Comparison of ENCODE assay signal across 16 cellular contexts in the genomic region with DNA sequence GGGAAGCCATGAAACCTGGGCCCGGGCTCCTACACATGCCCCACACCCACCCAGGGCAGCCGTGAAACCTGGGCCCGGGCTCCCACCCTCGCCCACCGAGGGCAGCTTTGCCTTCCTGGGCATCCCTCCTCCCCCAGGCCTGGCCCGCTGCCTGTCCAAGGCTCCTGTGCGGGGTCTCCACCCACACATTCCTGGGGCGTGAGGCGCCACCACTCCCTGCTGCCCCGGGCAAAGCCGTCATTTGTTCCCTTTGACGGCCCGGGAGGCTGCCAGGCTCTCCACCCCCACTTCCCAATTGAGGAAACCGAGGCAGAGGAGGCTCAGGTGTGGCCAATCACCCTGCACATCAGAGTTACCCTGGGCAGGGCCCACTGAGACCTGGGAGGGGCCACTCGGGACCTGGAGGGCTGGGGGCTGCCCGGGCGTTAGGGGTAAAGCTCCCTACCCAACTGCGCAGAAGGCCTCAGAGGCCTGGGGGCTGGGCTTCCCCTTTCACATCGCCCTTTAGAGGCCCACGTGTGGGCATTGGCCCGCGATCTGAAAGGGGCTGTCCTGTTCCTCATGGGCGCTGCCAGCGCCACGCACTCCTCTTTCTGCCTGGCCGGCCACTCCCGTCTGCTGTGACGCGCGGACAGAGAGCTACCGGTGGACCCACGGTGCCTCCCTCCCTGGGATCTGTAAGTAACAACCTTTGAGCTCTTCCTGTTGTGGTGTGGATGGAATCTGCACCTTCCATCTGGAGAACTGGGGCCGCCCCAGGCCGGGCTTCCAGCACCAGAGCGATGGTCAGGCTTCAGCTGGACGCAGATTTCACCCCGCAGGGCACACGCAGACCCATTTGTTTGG. TPM values are rescaled to one million over a fixed set of nuclear protein-coding genes. Genes with fewer than 3 reads are reported as not detected.
A peak's percentile ranks its signal among the peaks of the same experiment; 100 is the strongest.
DNase-seq lines count a peak whose midpoint lies in the region; ATAC-seq and TF ChIP-seq lines count a peak whose summit lies in the region.
"Had no signal": no experiment of that assay in that cellular context is flagged by ENCODE, and none has a peak within 500 bp of the region (broad histone marks: within the 10 kb centered on the region; RNA-seq: fewer than 3 reads in every experiment).

Gene MSLN (plus strand): TSS at position 237 of the 846 bp plus-strand sequence. CDS start 1,947 bp downstream, outside the sequence.

- peak; percentile 79 for ATAC-seq in omental fat pad (ENCODE audit: low FRiP score)
- no peak for ATAC-seq in naive thymus-derived CD4-positive, alpha-beta T cell
- no peak for ATAC-seq in HG03439 (IDR thresholded peaks at IDR 0.05; ENCODE audit: unreplicated experiment)

- H3K36me3 ChIP-seq in naive thymus-derived CD4-positive, alpha-beta T cell (ENCODE audit: control insufficient read depth in 2 of 3, insufficient read depth in 3 of 3, low read length in 3 of 3): no peaks in the 10 kb centered on the region
- H3K36me3 ChIP-seq: esophagus muscularis mucosa had no signal

- peaks cover 0 to 5% (median 0%) of the 10 kb centered on the region in 11 donors for H3K9me3 Mint-ChIP-seq in naive thymus-derived CD4-positive, alpha-beta T cell
- no peaks in the 10 kb centered on the region for H3K9me3 Mint-ChIP-seq in HFFc6
- H3K9me3 Mint-ChIP-seq: activated CD4-positive, alpha-beta memory T cell treated with anti-CD3 and anti-CD28 coated beads, Interleukin-2, amount 10 ng/mL, durations not matched to agents 7 days and 5 days; stimulated activated naive CD8-positive, alpha-beta T cell treated with anti-CD3 and anti-CD28 coated beads, Interleukin-15, Interleukin-2, amounts not matched to agents 100 ng/mL and 50 ng/mL, for 24 hours had no signal

- no peak for TF ChIP-seq CTCF in fibroblast of pulmonary artery (IDR thresholded peaks at IDR 0.05; ENCODE audit: low read length, missing control alignments)
- TF ChIP-seq CTCF in omental fat pad (IDR thresholded peaks at IDR 0.05): no peak
- TF ChIP-seq CTCF in HFFc6 (IDR thresholded peaks at IDR 0.05): no peak

- no peak within 1 kb of the TSS for H3K4me3 Mint-ChIP-seq in naive thymus-derived CD4-positive, alpha-beta T cell
- H3K4me3 Mint-ChIP-seq in HFFc6: no peak within 1 kb of the TSS
- H3K4me3 Mint-ChIP-seq: activated CD4-positive, alpha-beta memory T cell treated with anti-CD3 and anti-CD28 coated beads, Interleukin-2, amount 10 ng/mL, durations not matched to agents 7 days and 5 days; stimulated activated naive CD8-positive, alpha-beta T cell treated with anti-CD3 and anti-CD28 coated beads, Interleukin-15, Interleukin-2, amounts not matched to agents 100 ng/mL and 50 ng/mL, for 24 hours had no signal

- DNase-seq in ELF-1 (ENCODE audit: low read depth, low spot score) (peak; percentile 38), NOMO-1 treated with DMSO at 0.1 percent for 48 hours (lab: John Stamatoyannopoulos, UW; ENCODE audit: unreplicated experiment) (peak; percentile 88), fibroblast of pulmonary artery (ENCODE audit: low read depth) (peak; percentile 24), omental fat pad (ENCODE audit: low spot score) (peak; percentile 38), NCI-H446 (lab: John Stamatoyannopoulos, UW) (no peak), HFFc6 (no peak)
- no peak for DNase-seq in naive thymus-derived CD4-positive, alpha-beta T cell
- DNase-seq: activated CD4-positive, alpha-beta memory T cell treated with anti-CD3 and anti-CD28 coated beads, Interleukin-2, amount 10 ng/mL, durations not matched to agents 7 days and 5 days; activated gamma-delta T cell; CD4-positive, CD25-positive, alpha-beta regulatory T cell; retina; stimulated activated CD4-positive, alpha-beta T cell treated with anti-CD3 and anti-CD28 coated beads, Interleukin-4, amount 100 ng/mL, for 24 hours had no signal

- no peak within 1 kb of the TSS for H3K4me3 ChIP-seq in fibroblast of pulmonary artery (replicated peaks; ENCODE audit: low read depth, low read length)
- no peak within 1 kb of the TSS for H3K4me3 ChIP-seq in naive thymus-derived CD4-positive, alpha-beta T cell (ENCODE audit: low read length)
- H3K4me3 ChIP-seq: esophagus muscularis mucosa had no signal

- H3K27me3 Mint-ChIP-seq in naive thymus-derived CD4-positive, alpha-beta T cell: peaks cover 0 to 8% (median 5%) of the 10 kb centered on the region in 5 donors
- H3K27me3 Mint-ChIP-seq in HFFc6 (ENCODE audit: insufficient read depth): peaks cover 8% of the 10 kb centered on the region

- intact Hi-C loops in naive thymus-derived CD4-positive, alpha-beta T cell (cut with micrococcal nuclease): no loop called here

- CTCF ChIA-PET in naive thymus-derived CD4-positive, alpha-beta T cell (lab: Charles Lee): no interaction called here

- H3K4me1 ChIP-seq in naive thymus-derived CD4-positive, alpha-beta T cell (ENCODE audit: control insufficient read depth in 2 of 2, insufficient read depth in 2 of 2, low read length in 2 of 2): no peaks in the 10 kb centered on the region
- H3K4me1 ChIP-seq: esophagus muscularis mucosa had no signal

- H3K36me3 Mint-ChIP-seq in naive thymus-derived CD4-positive, alpha-beta T cell: peaks cover 0 to 3% (median 0%) of the 10 kb centered on the region in 5 donors
- H3K36me3 Mint-ChIP-seq in HFFc6 (ENCODE audit: low read depth): peaks cover 5% of the 10 kb centered on the region; the same call in 1 of the 2 replicates
- H3K36me3 Mint-ChIP-seq: CD4-positive, CD25-positive, alpha-beta regulatory T cell had no signal

- POLR2A ChIA-PET in naive thymus-derived CD4-positive, alpha-beta T cell (lab: Charles Lee): interaction anchor here (0.6 kb wide), 1 partner anchor 107 kb away, joined by 4 read pairs; no protein-coding TSS in a partner anchor

- no peaks in the 10 kb centered on the region for H3K27me3 ChIP-seq in naive thymus-derived CD4-positive, alpha-beta T cell (ENCODE audit: control insufficient read depth in 2 of 2, insufficient read depth in 2 of 2, low read length in 2 of 2)

- H3K27ac ChIP-seq in naive thymus-derived CD4-positive, alpha-beta T cell (ENCODE audit: low read depth, low read length): no peak within 1 kb of the TSS
- H3K27ac ChIP-seq: esophagus muscularis mucosa had no signal

- H3K27ac Mint-ChIP-seq in naive thymus-derived CD4-positive, alpha-beta T cell: no peak within 1 kb of the TSS
- no peak within 1 kb of the TSS for H3K27ac Mint-ChIP-seq in HFFc6
- H3K27ac Mint-ChIP-seq: activated CD4-positive, alpha-beta memory T cell treated with anti-CD3 and anti-CD28 coated beads, Interleukin-2, amount 10 ng/mL, durations not matched to agents 7 days and 5 days; CD4-positive, CD25-positive, alpha-beta regulatory T cell; stimulated activated naive CD8-positive, alpha-beta T cell treated with anti-CD3 and anti-CD28 coated beads, Interleukin-15, Interleukin-2, amounts not matched to agents 100 ng/mL and 50 ng/mL, for 24 hours had no signal

- H3K4me1 Mint-ChIP-seq in naive thymus-derived CD4-positive, alpha-beta T cell: peaks cover 0 to 4% (median 0%) of the 10 kb centered on the region in 7 donors
- H3K4me1 Mint-ChIP-seq in HFFc6 (ENCODE audit: low read depth): no peaks in the 10 kb centered on the region; the same call in 1 of the 2 replicates
- H3K4me1 Mint-ChIP-seq: activated CD4-positive, alpha-beta memory T cell treated with anti-CD3 and anti-CD28 coated beads, Interleukin-2, amount 10 ng/mL, durations not matched to agents 7 days and 5 days had no signal

- no peaks in the 10 kb centered on the region for H3K9me3 ChIP-seq in naive thymus-derived CD4-positive, alpha-beta T cell (ENCODE audit: control insufficient read depth in 2 of 3, low read length in 3 of 3)
- H3K9me3 ChIP-seq: esophagus muscularis mucosa had no signal

RNA-seq across cellular contexts. Expression of gene MSLN, which starts in this region (rescaled TPM):
- total RNA-seq in omental fat pad: 100 to 1,000 TPM in 2 of 4 donors, 10 to 100 TPM in 1, 1 to 10 TPM in 1; 1.1 to 355 (median 129) TPM
- total RNA-seq in naive thymus-derived CD4-positive, alpha-beta T cell: under 1 TPM in 1 of 5 experiments, not detected in 4; 0.64 TPM
- not detected for polyA plus RNA-seq in naive thymus-derived CD4-positive, alpha-beta T cell
- total RNA-seq in HFFc6 (2021; fragmentation: NEBNext Ultra II Directional; extraction: Animal tissue kit (Norgen Biotek cat#: 25700)): under 1 TPM; 0.17 to 0.61 (median 0.36) TPM
- total RNA-seq: activated CD4-positive, alpha-beta memory T cell treated with anti-CD3 and anti-CD28 coated beads, Interleukin-2, amount 10 ng/mL, durations not matched to agents 7 days and 5 days; CD4-positive, CD25-positive, alpha-beta regulatory T cell; cerebellum had no signal
- polyA plus RNA-seq: CD4-positive, CD25-positive, alpha-beta regulatory T cell had no signal

Comparison
In these comparisons a context has a peak if more than half of its experiments do, and no peak if none do; other contexts are left out.
1. DNase-seq: peak in ELF-1 (single experiment), NOMO-1 treated with DMSO at 0.1 percent for 48 hours (single experiment), fibroblast of pulmonary artery (single experiment) and omental fat pad (single experiment); none in naive thymus-derived CD4-positive, alpha-beta T cell (0 of 9), NCI-H446 (0 of 2) and HFFc6 (single experiment).